ENCODE assay signal across 8 cellular contexts in genomic region chr6:30955367-30956042, GRCh38. TPM values are rescaled to one million over a fixed set of nuclear protein-coding genes. Genes with fewer than 3 reads are reported as not detected.
A peak's percentile ranks its signal among the peaks of the same experiment; 100 is the strongest.
DNase-seq lines count a peak whose midpoint lies in the region; ATAC-seq, FAIRE-seq and TF ChIP-seq lines count a peak whose summit lies in the region.

No MANE protein-coding gene starts in this region.

- peak overlapping the region; percentile 47 for H3K9ac ChIP-seq in iPS-15b (ENCODE audit: low read depth, low read length)

- peaks cover 10% of the 10 kb centered on the region for H3K4me1 ChIP-seq in iPS-15b (ENCODE audit: control insufficient read depth, insufficient read depth, low read length)

- peaks cover 9% of the 10 kb centered on the region for H3K4me1 Mint-ChIP-seq in T-helper 17 cell

- peak overlapping the region; percentile 34 for H3K27ac Mint-ChIP-seq in T-helper 17 cell

- H3K27ac ChIP-seq in skin epidermis: peak overlapping the region in 20 of 21 experiments; percentile 2 to 78 (median 35)

- peak; percentile 80 for DNase-seq in GM12891 (ENCODE audit: insufficient read length, low spot score)
- DNase-seq in T-helper 17 cell: peak; percentile 15 to 49 (median 43)
- DNase-seq in amygdala (lab: John Stamatoyannopoulos, UW): peak in 35 of 56 donors; percentile 4 to 69 (median 24)
- no peak for DNase-seq in SK-N-DZ (ENCODE audit: low spot score)
- DNase-seq in RKO (ENCODE audit: low spot score): no peak

- H3K27me3 ChIP-seq in iPS-15b (ENCODE audit: control insufficient read depth, insufficient read depth, low read length): peaks cover 42% of the 10 kb centered on the region

- TF ChIP-seq POLR2A in GM12891 (IDR thresholded peaks at IDR 0.05; ENCODE audit: low read depth, low read length): peak; percentile 65; the same call in 1 of the 2 replicates

- H3K36me3 Mint-ChIP-seq in T-helper 17 cell (ENCODE audit: low read depth): no peaks in the 10 kb centered on the region

- no peaks in the 10 kb centered on the region for H3K36me3 ChIP-seq in iPS-15b (ENCODE audit: control insufficient read depth, insufficient read depth, low read length)

- FAIRE-seq in GM12891 (lab: Jason Lieb, UNC): peak; percentile 85

- ATAC-seq in HG03354 (IDR thresholded peaks at IDR 0.05; ENCODE audit: poor library complexity, severe bottlenecking, unreplicated experiment): peak; percentile 74
- ATAC-seq in T-helper 17 cell: peak; percentile 82

- peaks cover 31% of the 10 kb centered on the region for H3K27me3 Mint-ChIP-seq in T-helper 17 cell

- H3K9me3 ChIP-seq in T-helper 17 cell (ENCODE audit: control insufficient read depth, low read length, poor library complexity, severe bottlenecking) (no peaks in the 10 kb centered on the region), iPS-15b (ENCODE audit: control insufficient read depth, insufficient read depth, low read length) (no peaks in the 10 kb centered on the region)

- peak overlapping the region; percentile 56 for H3K4me3 ChIP-seq in iPS-15b (ENCODE audit: low read depth, low read length)
- H3K4me3 ChIP-seq in skin epidermis: peak overlapping the region; percentile 28 to 48 (median 38)

- peak overlapping the region; percentile 90 for H3K4me3 Mint-ChIP-seq in T-helper 17 cell

TF ChIP-seq in GM12891, 5 proteins besides CTCF, POLR2A, EP300 and RAD21:
- TF ChIP-seq POU2F2 (IDR thresholded peaks at IDR 0.05; ENCODE audit: low read depth, low read length) (peak; percentile 51; the same call in 1 of the 2 replicates), PAX5 (IDR thresholded peaks at IDR 0.05; ENCODE audit: insufficient read depth, low read length, severe bottlenecking) (no peak), TAF1 (IDR thresholded peaks at IDR 0.05; ENCODE audit: low read depth, low read length) (peak; percentile 99), POLR2AphosphoS5 (IDR thresholded peaks at IDR 0.05; ENCODE audit: low read depth, low read length) (peak; percentile 51; the same call in 1 of the 2 replicates), SPI1 (IDR thresholded peaks at IDR 0.05; ENCODE audit: low read depth, low read length) (no peak)
TF ChIP-seq in GM12891: peak in this region for 3.

RNA-seq across cellular contexts. Expression of gene MUCL3, which starts 14.7 kb away (rescaled TPM):
- polyA plus RNA-seq in GM12891 (2012; ENCODE audit: low read depth, missing spikeins): 0.13 TPM
- total RNA-seq in T-helper 17 cell: not detected
- not detected in 2 replicates for polyA plus RNA-seq in SK-N-DZ (2014; cell fraction: cytosol; rRNA removed)
- not detected in 2 replicates for polyA plus RNA-seq in SK-N-DZ (2014; cell fraction: nucleus; rRNA removed)

RNA-seq across cellular contexts. Expression of gene SFTA2, which starts 23.5 kb away (rescaled TPM):
- not detected for polyA plus RNA-seq in GM12891 (2012; ENCODE audit: low read depth, missing spikeins)
- total RNA-seq in T-helper 17 cell: not detected
- polyA plus RNA-seq in SK-N-DZ (2014; cell fraction: cytosol; rRNA removed): not detected in 2 replicates
- polyA plus RNA-seq in SK-N-DZ (2014; cell fraction: nucleus; rRNA removed): not detected in 2 replicates

RNA-seq across cellular contexts. Expression of gene MUC21, which starts 28.0 kb away (rescaled TPM):
- polyA plus RNA-seq in GM12891 (2012; ENCODE audit: low read depth, missing spikeins): 0.03 TPM
- not detected for total RNA-seq in T-helper 17 cell
- polyA plus RNA-seq in SK-N-DZ (2014; cell fraction: cytosol; rRNA removed): not detected in 2 replicates
- not detected in 2 replicates for polyA plus RNA-seq in SK-N-DZ (2014; cell fraction: nucleus; rRNA removed)

RNA-seq across cellular contexts. Expression of gene VARS2, which starts 41.5 kb away (rescaled TPM):
- 28.0 TPM for polyA plus RNA-seq in GM12891 (2012; ENCODE audit: low read depth, missing spikeins)
- 10 to 100 TPM; 24.4 to 30.5 TPM for total RNA-seq in T-helper 17 cell
- polyA plus RNA-seq in SK-N-DZ (2014; cell fraction: cytosol; rRNA removed): 45.0 and 46.3 TPM in 2 replicates
- 264 and 303 TPM in 2 replicates for polyA plus RNA-seq in SK-N-DZ (2014; cell fraction: nucleus; rRNA removed)

RNA-seq across cellular contexts. Expression of gene GTF2H4, which starts 47.5 kb away (rescaled TPM):
- 24.9 TPM for polyA plus RNA-seq in GM12891 (2012; ENCODE audit: low read depth, missing spikeins)
- total RNA-seq in T-helper 17 cell: 10 to 100 TPM; 11.6 to 19.7 TPM
- polyA plus RNA-seq in SK-N-DZ (2014; cell fraction: cytosol; rRNA removed): 21.0 and 21.8 TPM in 2 replicates
- 128 and 154 TPM in 2 replicates for polyA plus RNA-seq in SK-N-DZ (2014; cell fraction: nucleus; rRNA removed)

Comparison
In these comparisons a context has a peak if more than half of its experiments do, and no peak if none do; other contexts are left out.
1. DNase-seq: peak in GM12891 (single experiment), T-helper 17 cell (3 of 3) and amygdala (35 of 56); none in SK-N-DZ (single experiment) and RKO (single experiment).